12 cellular contexts compared by ENCODE assay signal in genomic region chr13:50589139-50589538, GRCh38.
DNase-seq lines count a peak whose midpoint lies in the region; ATAC-seq, FAIRE-seq and TF ChIP-seq lines count a peak whose summit lies in the region.
"Had no signal": no experiment of that assay in that cellular context is flagged by ENCODE, and none has a peak within 500 bp of the region (broad histone marks: within the 10 kb centered on the region; RNA-seq: fewer than 3 reads in every experiment).

No MANE protein-coding gene starts in this region.

- no peak for TF ChIP-seq CTCF in AG04449 (IDR thresholded peaks at IDR 0.05; ENCODE audit: insufficient read depth, low read length, missing control alignments)

- CTCF ChIA-PET in AG04449 (lab: Yijun Ruan, JAX) = interaction anchor here (1.3 to 3.5 kb wide), 6 partner anchors 8 to 504 kb away, joined by 3 to 7 read pairs (median 4); no protein-coding TSS in a partner anchor

- POLR2A ChIA-PET in AG04449 (lab: Yijun Ruan, JAX) = interaction anchor here (0.6 to 1.9 kb wide), 5 partner anchors 24 to 730 kb away, joined by 3 to 11 read pairs (median 4); no protein-coding TSS in a partner anchor

- TF ChIP-seq POLR2A in H54 (IDR thresholded peaks at IDR 0.05; ENCODE audit: low read depth, low read length) = no peak

- no peak overlapping the region for H3K4me3 ChIP-seq in AG04449 (ENCODE audit: low read depth, low read length)
- H3K4me3 ChIP-seq: suprapubic skin had no signal

- ATAC-seq in SK-N-SH treated with all-trans-retinoic acid at 6 μM for 48 hours = peak; percentile 76

- peak; percentile 86 for FAIRE-seq in H54 (lab: Jason Lieb, UNC)

- DNase-seq in AG04449 (ENCODE audit: low read depth, low spot score) (peak; percentile 83), H54 (ENCODE audit: insufficient read length, low spot score) (peak; percentile 39), fibroblast of the conjunctiva (ENCODE audit: low read depth) (peak; percentile 46), NCI-H2107 (lab: John Stamatoyannopoulos, UW) (no peak), globus pallidus (ENCODE audit: low spot score) (no peak), NCI-H1694 (lab: John Stamatoyannopoulos, UW) (no peak), germinal center (ENCODE audit: low spot score) (no peak)
- DNase-seq: DMS 273 treated with DMSO at 0.1 percent for 48 hours; effector CD4-positive, alpha-beta T cell; NCI-H1105 had no signal

TF ChIP-seq in SK-N-SH treated with all-trans-retinoic acid at 6 μM for 48 hours, 23 proteins besides CTCF, POLR2A, EP300 and RAD21:
- TF ChIP-seq ARNTL (CRISPR knock-in tag; IDR thresholded peaks at IDR 0.05; ENCODE audit: borderline replicate concordance, low read depth) (no peak), ZFP30 (CRISPR knock-in tag; IDR thresholded peaks at IDR 0.05) (no peak), ZNF8 (CRISPR knock-in tag; IDR thresholded peaks at IDR 0.05) (no peak), ZFP3 (CRISPR knock-in tag; IDR thresholded peaks at IDR 0.05) (no peak), GLIS3 (CRISPR knock-in tag; IDR thresholded peaks at IDR 0.05) (no peak), ZNF70 (CRISPR knock-in tag; IDR thresholded peaks at IDR 0.05) (no peak), CSDC2 (CRISPR knock-in tag; IDR thresholded peaks at IDR 0.05) (no peak), SNAI2 (CRISPR knock-in tag; IDR thresholded peaks at IDR 0.05) (no peak), OSR1 (CRISPR knock-in tag; IDR thresholded peaks at IDR 0.05) (no peak), BACH2 (CRISPR knock-in tag; IDR thresholded peaks at IDR 0.05; ENCODE audit: borderline replicate concordance) (no peak), CREB5 (CRISPR knock-in tag; IDR thresholded peaks at IDR 0.05; ENCODE audit: low read depth) (no peak), PATZ1 (CRISPR knock-in tag; IDR thresholded peaks at IDR 0.05; ENCODE audit: borderline replicate concordance) (no peak), TSHZ2 (CRISPR knock-in tag; IDR thresholded peaks at IDR 0.05) (no peak), ESRRG (CRISPR knock-in tag; IDR thresholded peaks at IDR 0.05) (no peak)
- TF ChIP-seq, protein P1, sequence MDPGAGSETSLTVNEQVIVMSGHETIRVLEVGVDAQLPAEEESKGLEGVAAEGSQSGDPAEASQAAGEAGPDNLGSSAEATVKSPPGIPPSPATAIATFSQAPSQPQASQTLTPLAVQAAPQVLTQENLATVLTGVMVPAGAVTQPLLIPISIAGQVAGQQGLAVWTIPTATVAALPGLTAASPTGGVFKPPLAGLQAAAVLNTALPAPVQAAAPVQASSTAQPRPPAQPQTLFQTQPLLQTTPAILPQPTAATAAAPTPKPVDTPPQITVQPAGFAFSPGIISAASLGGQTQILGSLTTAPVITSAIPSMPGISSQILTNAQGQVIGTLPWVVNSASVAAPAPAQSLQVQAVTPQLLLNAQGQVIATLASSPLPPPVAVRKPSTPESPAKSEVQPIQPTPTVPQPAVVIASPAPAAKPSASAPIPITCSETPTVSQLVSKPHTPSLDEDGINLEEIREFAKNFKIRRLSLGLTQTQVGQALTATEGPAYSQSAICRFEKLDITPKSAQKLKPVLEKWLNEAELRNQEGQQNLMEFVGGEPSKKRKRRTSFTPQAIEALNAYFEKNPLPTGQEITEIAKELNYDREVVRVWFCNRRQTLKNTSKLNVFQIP (CRISPR knock-in tag; IDR thresholded peaks at IDR 0.05; ENCODE audit: borderline replicate concordance, low read depth) = no peak

Comparison
In these comparisons a context has a peak if more than half of its experiments do, and no peak if none do; other contexts are left out.
1. DNase-seq: peak in AG04449 (single experiment), H54 (single experiment) and fibroblast of the conjunctiva (single experiment); none in NCI-H2107 (single experiment), globus pallidus (single experiment), NCI-H1694 (single experiment) and germinal center (single experiment).